Comparison of ENCODE assay signal across 1 cellular context in the genomic region with DNA sequence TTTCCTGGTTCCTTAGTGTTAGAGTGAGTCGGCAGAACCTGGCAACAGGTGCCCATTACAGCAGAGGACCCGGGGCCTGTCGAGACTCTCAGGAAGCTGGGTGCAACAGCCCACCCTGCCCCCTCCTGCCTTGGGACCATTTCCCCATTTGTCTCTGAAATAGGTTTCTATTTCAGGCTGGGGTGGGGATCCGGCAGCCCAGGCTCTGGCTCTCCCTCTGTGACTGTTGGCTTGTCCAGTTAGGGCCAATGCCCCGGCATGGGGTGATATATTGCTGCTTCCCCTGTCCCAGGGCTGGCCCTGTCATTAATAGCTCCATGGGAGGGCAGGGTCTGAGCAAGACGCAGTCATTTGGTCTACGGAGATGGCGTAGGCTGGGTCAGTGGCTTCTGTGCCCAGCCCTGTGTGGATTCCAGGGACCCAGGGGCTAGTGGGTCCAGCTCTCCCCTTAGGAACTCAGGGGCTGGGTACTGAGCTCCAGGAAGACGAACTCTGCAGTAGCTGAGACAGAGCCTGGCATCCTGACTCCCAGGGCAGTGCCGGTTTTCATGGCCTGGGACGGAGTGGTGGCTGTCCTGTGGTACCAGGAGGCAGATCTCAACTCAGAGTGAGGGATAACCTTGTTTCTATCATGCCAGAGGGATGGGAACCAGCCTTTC.
TF ChIP-seq lines count a peak whose summit lies in the region.

No MANE protein-coding gene starts in this region.

TF ChIP-seq in HepG2, 621 proteins besides CTCF, POLR2A, EP300 and RAD21:
- TF ChIP-seq HMG20A (CRISPR knock-in tag; IDR thresholded peaks at IDR 0.05; ENCODE audit: borderline replicate concordance), result no peak
- TF ChIP-seq PHF20 (CRISPR knock-in tag; IDR thresholded peaks at IDR 0.05), result no peak
- no peak for TF ChIP-seq REXO4 (CRISPR knock-in tag; IDR thresholded peaks at IDR 0.05; ENCODE audit: borderline replicate concordance)
- no peak for TF ChIP-seq ZC3H4 (CRISPR knock-in tag; IDR thresholded peaks at IDR 0.05; ENCODE audit: borderline replicate concordance)
- TF ChIP-seq, protein P1, sequence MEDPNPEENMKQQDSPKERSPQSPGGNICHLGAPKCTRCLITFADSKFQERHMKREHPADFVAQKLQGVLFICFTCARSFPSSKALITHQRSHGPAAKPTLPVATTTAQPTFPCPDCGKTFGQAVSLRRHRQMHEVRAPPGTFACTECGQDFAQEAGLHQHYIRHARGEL (CRISPR knock-in tag; IDR thresholded peaks at IDR 0.05), result no peak
- TF ChIP-seq, protein P2, sequence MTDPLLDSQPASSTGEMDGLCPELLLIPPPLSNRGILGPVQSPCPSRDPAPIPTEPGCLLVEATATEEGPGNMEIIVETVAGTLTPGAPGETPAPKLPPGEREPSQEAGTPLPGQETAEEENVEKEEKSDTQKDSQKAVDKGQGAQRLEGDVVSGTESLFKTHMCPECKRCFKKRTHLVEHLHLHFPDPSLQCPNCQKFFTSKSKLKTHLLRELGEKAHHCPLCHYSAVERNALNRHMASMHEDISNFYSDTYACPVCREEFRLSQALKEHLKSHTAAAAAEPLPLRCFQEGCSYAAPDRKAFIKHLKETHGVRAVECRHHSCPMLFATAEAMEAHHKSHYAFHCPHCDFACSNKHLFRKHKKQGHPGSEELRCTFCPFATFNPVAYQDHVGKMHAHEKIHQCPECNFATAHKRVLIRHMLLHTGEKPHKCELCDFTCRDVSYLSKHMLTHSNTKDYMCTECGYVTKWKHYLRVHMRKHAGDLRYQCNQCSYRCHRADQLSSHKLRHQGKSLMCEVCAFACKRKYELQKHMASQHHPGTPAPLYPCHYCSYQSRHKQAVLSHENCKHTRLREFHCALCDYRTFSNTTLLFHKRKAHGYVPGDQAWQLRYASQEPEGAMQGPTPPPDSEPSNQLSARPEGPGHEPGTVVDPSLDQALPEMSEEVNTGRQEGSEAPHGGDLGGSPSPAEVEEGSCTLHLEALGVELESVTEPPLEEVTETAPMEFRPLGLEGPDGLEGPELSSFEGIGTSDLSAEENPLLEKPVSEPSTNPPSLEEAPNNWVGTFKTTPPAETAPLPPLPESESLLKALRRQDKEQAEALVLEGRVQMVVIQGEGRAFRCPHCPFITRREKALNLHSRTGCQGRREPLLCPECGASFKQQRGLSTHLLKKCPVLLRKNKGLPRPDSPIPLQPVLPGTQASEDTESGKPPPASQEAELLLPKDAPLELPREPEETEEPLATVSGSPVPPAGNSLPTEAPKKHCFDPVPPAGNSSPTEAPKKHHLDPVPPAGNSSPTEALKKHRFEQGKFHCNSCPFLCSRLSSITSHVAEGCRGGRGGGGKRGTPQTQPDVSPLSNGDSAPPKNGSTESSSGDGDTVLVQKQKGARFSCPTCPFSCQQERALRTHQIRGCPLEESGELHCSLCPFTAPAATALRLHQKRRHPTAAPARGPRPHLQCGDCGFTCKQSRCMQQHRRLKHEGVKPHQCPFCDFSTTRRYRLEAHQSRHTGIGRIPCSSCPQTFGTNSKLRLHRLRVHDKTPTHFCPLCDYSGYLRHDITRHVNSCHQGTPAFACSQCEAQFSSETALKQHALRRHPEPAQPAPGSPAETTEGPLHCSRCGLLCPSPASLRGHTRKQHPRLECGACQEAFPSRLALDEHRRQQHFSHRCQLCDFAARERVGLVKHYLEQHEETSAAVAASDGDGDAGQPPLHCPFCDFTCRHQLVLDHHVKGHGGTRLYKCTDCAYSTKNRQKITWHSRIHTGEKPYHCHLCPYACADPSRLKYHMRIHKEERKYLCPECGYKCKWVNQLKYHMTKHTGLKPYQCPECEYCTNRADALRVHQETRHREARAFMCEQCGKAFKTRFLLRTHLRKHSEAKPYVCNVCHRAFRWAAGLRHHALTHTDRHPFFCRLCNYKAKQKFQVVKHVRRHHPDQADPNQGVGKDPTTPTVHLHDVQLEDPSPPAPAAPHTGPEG (CRISPR knock-in tag; IDR thresholded peaks at IDR 0.05), result no peak
- TF ChIP-seq ZNF451 (CRISPR knock-in tag; IDR thresholded peaks at IDR 0.05), result no peak
- no peak for TF ChIP-seq ZNF761 (CRISPR knock-in tag; conservative IDR thresholded peaks at IDR 0.05)
- TF ChIP-seq, protein P3, sequence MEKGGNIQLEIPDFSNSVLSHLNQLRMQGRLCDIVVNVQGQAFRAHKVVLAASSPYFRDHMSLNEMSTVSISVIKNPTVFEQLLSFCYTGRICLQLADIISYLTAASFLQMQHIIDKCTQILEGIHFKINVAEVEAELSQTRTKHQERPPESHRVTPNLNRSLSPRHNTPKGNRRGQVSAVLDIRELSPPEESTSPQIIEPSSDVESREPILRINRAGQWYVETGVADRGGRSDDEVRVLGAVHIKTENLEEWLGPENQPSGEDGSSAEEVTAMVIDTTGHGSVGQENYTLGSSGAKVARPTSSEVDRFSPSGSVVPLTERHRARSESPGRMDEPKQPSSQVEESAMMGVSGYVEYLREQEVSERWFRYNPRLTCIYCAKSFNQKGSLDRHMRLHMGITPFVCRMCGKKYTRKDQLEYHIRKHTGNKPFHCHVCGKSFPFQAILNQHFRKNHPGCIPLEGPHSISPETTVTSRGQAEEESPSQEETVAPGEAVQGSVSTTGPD (CRISPR knock-in tag; IDR thresholded peaks at IDR 0.05), result no peak
- TF ChIP-seq, protein P4, sequence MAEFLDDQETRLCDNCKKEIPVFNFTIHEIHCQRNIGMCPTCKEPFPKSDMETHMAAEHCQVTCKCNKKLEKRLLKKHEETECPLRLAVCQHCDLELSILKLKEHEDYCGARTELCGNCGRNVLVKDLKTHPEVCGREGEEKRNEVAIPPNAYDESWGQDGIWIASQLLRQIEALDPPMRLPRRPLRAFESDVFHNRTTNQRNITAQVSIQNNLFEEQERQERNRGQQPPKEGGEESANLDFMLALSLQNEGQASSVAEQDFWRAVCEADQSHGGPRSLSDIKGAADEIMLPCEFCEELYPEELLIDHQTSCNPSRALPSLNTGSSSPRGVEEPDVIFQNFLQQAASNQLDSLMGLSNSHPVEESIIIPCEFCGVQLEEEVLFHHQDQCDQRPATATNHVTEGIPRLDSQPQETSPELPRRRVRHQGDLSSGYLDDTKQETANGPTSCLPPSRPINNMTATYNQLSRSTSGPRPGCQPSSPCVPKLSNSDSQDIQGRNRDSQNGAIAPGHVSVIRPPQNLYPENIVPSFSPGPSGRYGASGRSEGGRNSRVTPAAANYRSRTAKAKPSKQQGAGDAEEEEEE (CRISPR knock-in tag; IDR thresholded peaks at IDR 0.05; ENCODE audit: borderline replicate concordance), result no peak
- TF ChIP-seq, protein P5, sequence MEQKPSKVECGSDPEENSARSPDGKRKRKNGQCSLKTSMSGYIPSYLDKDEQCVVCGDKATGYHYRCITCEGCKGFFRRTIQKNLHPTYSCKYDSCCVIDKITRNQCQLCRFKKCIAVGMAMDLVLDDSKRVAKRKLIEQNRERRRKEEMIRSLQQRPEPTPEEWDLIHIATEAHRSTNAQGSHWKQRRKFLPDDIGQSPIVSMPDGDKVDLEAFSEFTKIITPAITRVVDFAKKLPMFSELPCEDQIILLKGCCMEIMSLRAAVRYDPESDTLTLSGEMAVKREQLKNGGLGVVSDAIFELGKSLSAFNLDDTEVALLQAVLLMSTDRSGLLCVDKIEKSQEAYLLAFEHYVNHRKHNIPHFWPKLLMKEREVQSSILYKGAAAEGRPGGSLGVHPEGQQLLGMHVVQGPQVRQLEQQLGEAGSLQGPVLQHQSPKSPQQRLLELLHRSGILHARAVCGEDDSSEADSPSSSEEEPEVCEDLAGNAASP (CRISPR knock-in tag; IDR thresholded peaks at IDR 0.05; ENCODE audit: borderline replicate concordance), result no peak
- no peak for TF ChIP-seq ZBTB1 (CRISPR knock-in tag; IDR thresholded peaks at IDR 0.05; ENCODE audit: borderline replicate concordance)
- TF ChIP-seq, protein P6, sequence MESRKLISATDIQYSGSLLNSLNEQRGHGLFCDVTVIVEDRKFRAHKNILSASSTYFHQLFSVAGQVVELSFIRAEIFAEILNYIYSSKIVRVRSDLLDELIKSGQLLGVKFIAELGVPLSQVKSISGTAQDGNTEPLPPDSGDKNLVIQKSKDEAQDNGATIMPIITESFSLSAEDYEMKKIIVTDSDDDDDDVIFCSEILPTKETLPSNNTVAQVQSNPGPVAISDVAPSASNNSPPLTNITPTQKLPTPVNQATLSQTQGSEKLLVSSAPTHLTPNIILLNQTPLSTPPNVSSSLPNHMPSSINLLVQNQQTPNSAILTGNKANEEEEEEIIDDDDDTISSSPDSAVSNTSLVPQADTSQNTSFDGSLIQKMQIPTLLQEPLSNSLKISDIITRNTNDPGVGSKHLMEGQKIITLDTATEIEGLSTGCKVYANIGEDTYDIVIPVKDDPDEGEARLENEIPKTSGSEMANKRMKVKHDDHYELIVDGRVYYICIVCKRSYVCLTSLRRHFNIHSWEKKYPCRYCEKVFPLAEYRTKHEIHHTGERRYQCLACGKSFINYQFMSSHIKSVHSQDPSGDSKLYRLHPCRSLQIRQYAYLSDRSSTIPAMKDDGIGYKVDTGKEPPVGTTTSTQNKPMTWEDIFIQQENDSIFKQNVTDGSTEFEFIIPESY (CRISPR knock-in tag; IDR thresholded peaks at IDR 0.05), result no peak
- TF ChIP-seq TGIF2 (CRISPR knock-in tag; IDR thresholded peaks at IDR 0.05), result no peak
- TF ChIP-seq HNRNPH1 (optimal IDR thresholded peaks at IDR 0.05; ENCODE audit: low read depth, low read length), result no peak
- no peak for TF ChIP-seq ZNF841 (CRISPR knock-in tag; IDR thresholded peaks at IDR 0.05; ENCODE audit: borderline replicate concordance)
- no peak for TF ChIP-seq REPIN1 (CRISPR knock-in tag; IDR thresholded peaks at IDR 0.05; ENCODE audit: borderline replicate concordance, low read depth)
- TF ChIP-seq MIER3 (CRISPR knock-in tag; IDR thresholded peaks at IDR 0.05; ENCODE audit: borderline replicate concordance), result no peak
- no peak for TF ChIP-seq NR2F6 (IDR thresholded peaks at IDR 0.05)
- no peak for TF ChIP-seq NR2F6 (CRISPR knock-in tag; IDR thresholded peaks at IDR 0.05)
- TF ChIP-seq, protein P7, sequence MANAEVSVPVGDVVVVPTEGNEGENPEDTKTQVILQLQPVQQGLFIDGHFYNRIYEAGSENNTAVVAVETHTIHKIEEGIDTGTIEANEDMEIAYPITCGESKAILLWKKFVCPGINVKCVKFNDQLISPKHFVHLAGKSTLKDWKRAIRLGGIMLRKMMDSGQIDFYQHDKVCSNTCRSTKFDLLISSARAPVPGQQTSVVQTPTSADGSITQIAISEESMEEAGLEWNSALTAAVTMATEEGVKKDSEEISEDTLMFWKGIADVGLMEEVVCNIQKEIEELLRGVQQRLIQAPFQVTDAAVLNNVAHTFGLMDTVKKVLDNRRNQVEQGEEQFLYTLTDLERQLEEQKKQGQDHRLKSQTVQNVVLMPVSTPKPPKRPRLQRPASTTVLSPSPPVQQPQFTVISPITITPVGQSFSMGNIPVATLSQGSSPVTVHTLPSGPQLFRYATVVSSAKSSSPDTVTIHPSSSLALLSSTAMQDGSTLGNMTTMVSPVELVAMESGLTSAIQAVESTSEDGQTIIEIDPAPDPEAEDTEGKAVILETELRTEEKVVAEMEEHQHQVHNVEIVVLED (CRISPR knock-in tag; IDR thresholded peaks at IDR 0.05; ENCODE audit: borderline replicate concordance), result no peak
